Comparison of ENCODE assay signal across 14 cellular contexts in genomic region chr2:75645643-75646042, GRCh38. TPM values are rescaled to one million over a fixed set of nuclear protein-coding genes. Genes with fewer than 3 reads are reported as not detected.
DNase-seq lines count a peak whose midpoint lies in the region; ATAC-seq and TF ChIP-seq lines count a peak whose summit lies in the region.
"Had no signal": no experiment of that assay in that cellular context is flagged by ENCODE, and none has a peak within 500 bp of the region (broad histone marks: within the 10 kb centered on the region; RNA-seq: fewer than 3 reads in every experiment).

No MANE protein-coding gene starts in this region.

- peaks cover 18% of the 10 kb centered on the region for H3K36me3 Mint-ChIP-seq in endodermal cell (ENCODE audit: low read depth)

- TF ChIP-seq EP300 in sigmoid colon (IDR thresholded peaks at IDR 0.05) = no peak

- ATAC-seq in DND-41 (ENCODE audit: insufficient read depth, low read depth) = no peak

- WGBS in endodermal cell (ENCODE audit: insufficient coverage in 1 of 2, insufficient read length in 1 of 2), 2 experiments = 93 to 96% methylated on average over 10 of the region's 10 CpGs
- WGBS in sigmoid colon, 2 donors = 96 to 97% methylated on average over 10 of the region's 10 CpGs

- TF ChIP-seq CTCF in DND-41 (IDR thresholded peaks at IDR 0.05; ENCODE audit: borderline replicate concordance, extremely low read depth, low read length, poor library complexity, severe bottlenecking) (no peak), OCI-LY3 (IDR thresholded peaks at IDR 0.05; ENCODE audit: low read depth, low read length) (no peak), endodermal cell (conservative IDR thresholded peaks at IDR 0.05) (no peak), sigmoid colon (IDR thresholded peaks at IDR 0.05) (no peak)

- H3K4me3 ChIP-seq in DND-41 (ENCODE audit: low read depth in 1 of 2, low read length in 2 of 2) (peak overlapping the region in 1 of 2 experiments; percentile 82; a peak in 1 of 4 replicates), OCI-LY3 (ENCODE audit: low read length) (peak overlapping the region; percentile 90), endodermal cell (ENCODE audit: low read length) (peak overlapping the region; percentile 98), sigmoid colon (no peak overlapping the region)

- H3K4me1 ChIP-seq in DND-41 (ENCODE audit: insufficient read depth, low read length) (peaks cover 34% of the 10 kb centered on the region), OCI-LY3 (ENCODE audit: low read length) (peaks cover 15% of the 10 kb centered on the region), endodermal cell (ENCODE audit: control insufficient read depth, insufficient read depth, low read length) (no peaks in the 10 kb centered on the region), sigmoid colon (peaks cover 0 to 38% (median 16%) of the 10 kb centered on the region in 4 donors)

- H2AFZ ChIP-seq in DND-41 (ENCODE audit: low read depth, low read length) (peak overlapping the region; percentile 95), OCI-LY3 (ENCODE audit: low read depth, low read length) (peak overlapping the region; percentile 99)

- DNase-seq in DND-41 (no peak), endodermal cell (no peak), sigmoid colon (no peak), superior temporal gyrus (ENCODE audit: extremely low spot score) (no peak), DMS153 (lab: John Stamatoyannopoulos, UW) (no peak)
- DNase-seq in effector CD8-positive, alpha-beta T cell (lab: John Stamatoyannopoulos, UW) = no peak
- DNase-seq: activated gamma-delta T cell treated with Interleukin-2 at 50 U/mL for 16 hours; C1 segment of cervical spinal cord; effector memory CD8-positive, alpha-beta T cell; foreskin keratinocyte; HCEC 1CT; NCI-H446; stimulated activated naive CD8-positive, alpha-beta T cell treated with anti-CD3 and anti-CD28 coated beads, Interleukin-15, Interleukin-2, amounts not matched to agents 100 U/mL and 50 U/mL, for 24 hours had no signal

- H4K20me1 ChIP-seq in DND-41 (ENCODE audit: insufficient read depth, low read length) = 0 out of 2 replicates have a peak, but pooled peaks cover 2% of the 10 kb centered on the region
- H4K20me1 ChIP-seq in OCI-LY3 (ENCODE audit: insufficient read depth, low read length) = no peaks in the 10 kb centered on the region

- no peak for TF ChIP-seq POLR2A in sigmoid colon (IDR thresholded peaks at IDR 0.05)

- H3K4me2 ChIP-seq in DND-41 (ENCODE audit: insufficient read depth, low read length) (no peak overlapping the region), OCI-LY3 (ENCODE audit: low read length) (peak overlapping the region; percentile 92)

- no peaks in the 10 kb centered on the region for H3K27me3 Mint-ChIP-seq in endodermal cell (ENCODE audit: insufficient read depth)
- H3K27me3 Mint-ChIP-seq: effector memory CD8-positive, alpha-beta T cell had no signal

- intact Hi-C loops in sigmoid colon (cut with DNase I) = no loop called here

- no peaks in the 10 kb centered on the region for H3K4me1 Mint-ChIP-seq in endodermal cell

- H3K9me3 ChIP-seq in DND-41 (ENCODE audit: insufficient read depth, low read length, severe bottlenecking) (peaks cover 7% of the 10 kb centered on the region), OCI-LY3 (ENCODE audit: insufficient read depth, low read length) (no peaks in the 10 kb centered on the region), endodermal cell (ENCODE audit: control insufficient read depth, low read length) (no peaks in the 10 kb centered on the region), sigmoid colon (no peaks in the 10 kb centered on the region)

- H3K36me3 ChIP-seq in DND-41 (ENCODE audit: insufficient read depth, low read length) (peaks cover 22% of the 10 kb centered on the region), OCI-LY3 (replicated peaks; ENCODE audit: low read depth, low read length) (peaks cover 21% of the 10 kb centered on the region), endodermal cell (ENCODE audit: control insufficient read depth, insufficient read depth, low read length) (peaks cover 24% of the 10 kb centered on the region), sigmoid colon (peaks cover 0 to 17% (median 0%) of the 10 kb centered on the region in 4 donors)

- H3K27ac ChIP-seq in DND-41 (ENCODE audit: low read length) (no peak overlapping the region; the same call in 1 of the 2 replicates), OCI-LY3 (ENCODE audit: low read length) (no peak overlapping the region), endodermal cell (ENCODE audit: low read depth, low read length) (no peak overlapping the region), sigmoid colon (peak overlapping the region in 3 of 4 donors; percentile 81 to 83 (median 81))

- peak overlapping the region; percentile 95 for H3K27ac Mint-ChIP-seq in endodermal cell

- H3K4me3 Mint-ChIP-seq in endodermal cell = peak overlapping the region; percentile 89

- no peak overlapping the region for H3K9ac ChIP-seq in DND-41 (ENCODE audit: low read depth, low read length)
- no peak overlapping the region for H3K9ac ChIP-seq in OCI-LY3 (ENCODE audit: low read length)
- H3K9ac ChIP-seq in endodermal cell (ENCODE audit: extremely low read depth, low read length, poor library complexity, severe bottlenecking) = no peak overlapping the region

- H3K27me3 ChIP-seq in DND-41 (ENCODE audit: insufficient read depth, low read length, poor library complexity) = no peaks in the 10 kb centered on the region
- H3K27me3 ChIP-seq in OCI-LY3 (ENCODE audit: low read depth, low read length) = no peaks in the 10 kb centered on the region
- H3K27me3 ChIP-seq in endodermal cell (ENCODE audit: control insufficient read depth, insufficient read depth, low read length, poor library complexity, severe bottlenecking) = no peaks in the 10 kb centered on the region
- H3K27me3 ChIP-seq in sigmoid colon = no peaks in the 10 kb centered on the region
- H3K27me3 ChIP-seq: foreskin keratinocyte had no signal

- H3K9me3 Mint-ChIP-seq in endodermal cell = no peaks in the 10 kb centered on the region
- H3K9me3 Mint-ChIP-seq: effector memory CD8-positive, alpha-beta T cell had no signal

- H3K79me2 ChIP-seq in DND-41 (ENCODE audit: insufficient read depth, low read length) = peaks cover 37% of the 10 kb centered on the region
- peaks cover 39% of the 10 kb centered on the region for H3K79me2 ChIP-seq in OCI-LY3 (ENCODE audit: low read length)

RNA-seq across cellular contexts. Expression of gene MRPL19, which starts 0.9 kb away (rescaled TPM):
- total RNA-seq in endodermal cell (10 to 100 TPM; 63.7 to 77.6 TPM), sigmoid colon (10 to 100 TPM; 30.1 to 52.1 (median 38.7) TPM)
- polyA plus RNA-seq in endodermal cell (2013, experiment 1 of 2) = 36.9 TPM
- 38.0 TPM for polyA plus RNA-seq in endodermal cell (2013, experiment 2 of 2)
- polyA plus RNA-seq in sigmoid colon = 10 to 100 TPM; 24.8 to 49.5 (median 31.8) TPM

Comparison
In these comparisons a context has a peak if more than half of its experiments do, and no peak if none do; other contexts are left out.
1. H3K27ac ChIP-seq: peak in sigmoid colon (3 of 4); none in DND-41 (single experiment), OCI-LY3 (single experiment) and endodermal cell (single experiment).
2. H3K4me3 ChIP-seq: peak in OCI-LY3 (single experiment) and endodermal cell (single experiment); none in sigmoid colon (0 of 4).